In the genomic region with DNA sequence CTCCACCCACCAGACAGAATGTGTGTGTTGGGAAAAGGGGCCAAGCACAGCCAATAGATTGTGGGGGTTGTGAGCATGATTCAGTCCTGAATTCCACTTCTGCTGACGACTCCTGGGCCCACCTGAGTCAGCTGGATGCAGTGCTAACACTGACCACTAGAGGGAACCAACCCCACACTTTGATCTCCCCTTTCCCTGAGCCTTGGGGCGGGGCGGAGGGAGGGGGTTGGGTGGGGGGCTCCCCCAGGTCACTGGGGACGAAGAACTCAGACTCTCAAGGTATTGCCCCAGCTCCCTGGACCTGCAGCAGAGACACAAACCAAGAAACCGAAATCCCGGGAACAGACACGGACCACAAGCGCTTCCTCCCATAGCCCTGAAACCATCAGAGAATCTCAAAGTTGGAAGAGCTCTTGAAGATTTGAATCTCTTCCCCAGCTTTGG, we compare ENCODE assay signal across 6 cellular contexts. TPM values are rescaled to one million over a fixed set of nuclear protein-coding genes. Genes with fewer than 3 reads are reported as not detected.
DNase-seq lines count a peak whose midpoint lies in the region; ATAC-seq lines count a peak whose summit lies in the region.

No MANE protein-coding gene starts in this region.

- CTCF ChIA-PET in CD8-positive, alpha-beta memory T cell (lab: Charles Lee) = interaction anchor here (0.8 to 15.5 kb wide), 16 partner anchors 8 to 369 kb away, joined by 3 to 212 read pairs (median 6); a partner anchor contains a TSS
- CTCF ChIA-PET in activated naive CD4-positive, alpha-beta T cell treated with anti-CD3 and anti-CD28 coated beads for 36 hours (lab: Charles Lee) = interaction anchor here (0.9 to 4.2 kb wide), 25 partner anchors 7 to 370 kb away, joined by 3 to 29 read pairs (median 5); a partner anchor contains a TSS

- POLR2A ChIA-PET in CD8-positive, alpha-beta memory T cell (lab: Charles Lee) = interaction anchor here (0.6 kb wide), 2 partner anchors 118 to 187 kb away, joined by 3 to 10 read pairs; no protein-coding TSS in a partner anchor

- no peaks in the 10 kb centered on the region for H3K27me3 ChIP-seq in CD8-positive, alpha-beta memory T cell (ENCODE audit: insufficient read depth, low read length, poor library complexity, severe bottlenecking)
- no peaks in the 10 kb centered on the region for H3K27me3 ChIP-seq in aorta (ENCODE audit: control insufficient read depth in 1 of 2, insufficient read depth in 2 of 2, low read length in 1 of 2)

- no peaks in the 10 kb centered on the region for H3K36me3 Mint-ChIP-seq in CD8-positive, alpha-beta memory T cell
- no peaks in the 10 kb centered on the region for H3K36me3 Mint-ChIP-seq in activated naive CD4-positive, alpha-beta T cell treated with anti-CD3 and anti-CD28 coated beads for 36 hours (ENCODE audit: low read depth)

- ATAC-seq in aorta (ENCODE audit: low FRiP score) = peak; percentile 78
- no peak for ATAC-seq in GM21576 (IDR thresholded peaks at IDR 0.05; ENCODE audit: unreplicated experiment)

- H3K4me3 Mint-ChIP-seq in CD8-positive, alpha-beta memory T cell = no peak overlapping the region
- no peak overlapping the region for H3K4me3 Mint-ChIP-seq in activated naive CD4-positive, alpha-beta T cell treated with anti-CD3 and anti-CD28 coated beads for 36 hours

- peak; percentile 51 to 75 (median 58) for DNase-seq in CD8-positive, alpha-beta memory T cell
- peak; percentile 32 for DNase-seq in NCI-H460 (ENCODE audit: extremely low read depth, low read depth)
- peak; percentile 74 for DNase-seq in activated naive CD4-positive, alpha-beta T cell treated with anti-CD3 and anti-CD28 coated beads for 36 hours
- DNase-seq in medulla oblongata (ENCODE audit: extremely low spot score) = peak; percentile 28
- no peak for DNase-seq in aorta

- intact Hi-C loops in activated naive CD4-positive, alpha-beta T cell treated with anti-CD3 and anti-CD28 coated beads for 36 hours (cut with micrococcal nuclease) = loop anchor here (5.0 kb wide), 1 partner anchor 371 kb away; no protein-coding TSS in a partner anchor
- intact Hi-C loops in aorta (cut with DNase I) = loop anchor here in 1 of 2 donors (5.0 to 10.0 kb wide), 2 partner anchors 113 to 226 kb away; a partner anchor contains a TSS

- H3K4me1 ChIP-seq in CD8-positive, alpha-beta memory T cell (ENCODE audit: insufficient read depth, low read length) = no peaks in the 10 kb centered on the region
- H3K4me1 ChIP-seq in aorta (ENCODE audit: control insufficient read depth in 1 of 2, insufficient read depth in 2 of 2, low read length in 2 of 2) = no peaks in the 10 kb centered on the region

- no peaks in the 10 kb centered on the region for H3K36me3 ChIP-seq in CD8-positive, alpha-beta memory T cell (ENCODE audit: insufficient read depth, low read length)
- no peaks in the 10 kb centered on the region for H3K36me3 ChIP-seq in aorta (ENCODE audit: control insufficient read depth in 1 of 2, insufficient read depth in 2 of 2, low read length in 1 of 2)

- no peak overlapping the region for H3K27ac ChIP-seq in CD8-positive, alpha-beta memory T cell (ENCODE audit: low read depth, low read length)
- H3K27ac ChIP-seq in aorta (ENCODE audit: low read depth in 1 of 2, low read length in 2 of 2) = no peak overlapping the region

- H3K9me3 Mint-ChIP-seq in CD8-positive, alpha-beta memory T cell = no peaks in the 10 kb centered on the region
- no peaks in the 10 kb centered on the region for H3K9me3 Mint-ChIP-seq in activated naive CD4-positive, alpha-beta T cell treated with anti-CD3 and anti-CD28 coated beads for 36 hours

- WGBS in aorta, 2 donors = 42 to 47% methylated on average over 7 of the region's 8 CpGs

- peak overlapping the region in 1 of 8 donors; percentile 17 for H3K27ac Mint-ChIP-seq in CD8-positive, alpha-beta memory T cell
- no peak overlapping the region for H3K27ac Mint-ChIP-seq in activated naive CD4-positive, alpha-beta T cell treated with anti-CD3 and anti-CD28 coated beads for 36 hours

- no peaks in the 10 kb centered on the region for H3K9me3 ChIP-seq in CD8-positive, alpha-beta memory T cell (ENCODE audit: low read length)
- no peaks in the 10 kb centered on the region for H3K9me3 ChIP-seq in aorta (ENCODE audit: control insufficient read depth, low read length)

- no peak overlapping the region for H3K4me3 ChIP-seq in CD8-positive, alpha-beta memory T cell (ENCODE audit: low read length)
- H3K4me3 ChIP-seq in aorta (ENCODE audit: low read length in 2 of 2) = no peak overlapping the region

- peaks cover 0 to 1% of the 10 kb centered on the region in 2 donors for H3K27me3 Mint-ChIP-seq in CD8-positive, alpha-beta memory T cell
- no peaks in the 10 kb centered on the region for H3K27me3 Mint-ChIP-seq in activated naive CD4-positive, alpha-beta T cell treated with anti-CD3 and anti-CD28 coated beads for 36 hours (ENCODE audit: low read depth)

- H3K4me1 Mint-ChIP-seq in CD8-positive, alpha-beta memory T cell = peaks cover 0 to 2% (median 0%) of the 10 kb centered on the region in 3 donors
- H3K4me1 Mint-ChIP-seq in activated naive CD4-positive, alpha-beta T cell treated with anti-CD3 and anti-CD28 coated beads for 36 hours (ENCODE audit: low read depth) = no peaks in the 10 kb centered on the region

RNA-seq across cellular contexts. Expression of a gene that starts 0.6 kb away (rescaled TPM):
- total RNA-seq in CD8-positive, alpha-beta memory T cell = not detected
- polyA plus RNA-seq in CD8-positive, alpha-beta memory T cell = not detected
- total RNA-seq in NCI-H460 (2014; rRNA removed; shearing (Covaris generic)) = not detected in 2 replicates
- not detected in 2 replicates for polyA plus RNA-seq in NCI-H460 (2014; cell fraction: nucleus; rRNA removed)
- total RNA-seq in activated naive CD4-positive, alpha-beta T cell treated with anti-CD3 and anti-CD28 coated beads for 36 hours = not detected
- not detected for total RNA-seq in aorta
- not detected for polyA plus RNA-seq in aorta

RNA-seq across cellular contexts. Expression of a gene that starts 7.0 kb away (rescaled TPM):
- not detected for total RNA-seq in CD8-positive, alpha-beta memory T cell
- not detected for polyA plus RNA-seq in CD8-positive, alpha-beta memory T cell
- total RNA-seq in NCI-H460 (2014; rRNA removed; shearing (Covaris generic)) = not detected in 2 replicates
- not detected in 2 replicates for polyA plus RNA-seq in NCI-H460 (2014; cell fraction: nucleus; rRNA removed)
- total RNA-seq in activated naive CD4-positive, alpha-beta T cell treated with anti-CD3 and anti-CD28 coated beads for 36 hours = not detected
- total RNA-seq in aorta = not detected
- polyA plus RNA-seq in aorta = not detected

RNA-seq across cellular contexts. Expression of a gene that starts 15.3 kb away (rescaled TPM):
- not detected for total RNA-seq in CD8-positive, alpha-beta memory T cell
- polyA plus RNA-seq in CD8-positive, alpha-beta memory T cell = not detected
- not detected in 2 replicates for total RNA-seq in NCI-H460 (2014; rRNA removed; shearing (Covaris generic))
- polyA plus RNA-seq in NCI-H460 (2014; cell fraction: nucleus; rRNA removed) = not detected in 2 replicates
- total RNA-seq in activated naive CD4-positive, alpha-beta T cell treated with anti-CD3 and anti-CD28 coated beads for 36 hours = not detected
- not detected for total RNA-seq in aorta
- polyA plus RNA-seq in aorta = not detected

RNA-seq across cellular contexts. Expression of a gene that starts 20.5 kb away (rescaled TPM):
- 10 to 100 TPM; 18.1 to 22.2 TPM for total RNA-seq in CD8-positive, alpha-beta memory T cell
- polyA plus RNA-seq in CD8-positive, alpha-beta memory T cell = 36.9 TPM
- total RNA-seq in NCI-H460 (2014; rRNA removed; shearing (Covaris generic)) = not detected in 2 replicates
- not detected in 2 replicates for polyA plus RNA-seq in NCI-H460 (2014; cell fraction: nucleus; rRNA removed)
- total RNA-seq in activated naive CD4-positive, alpha-beta T cell treated with anti-CD3 and anti-CD28 coated beads for 36 hours = 10 to 100 TPM; 24.2 to 24.3 TPM
- total RNA-seq in aorta = 1 to 10 TPM; 5.1 to 7.1 TPM
- 1 to 10 TPM in 1 of 2 donors, under 1 TPM in 1; 0.50 to 6.7 TPM for polyA plus RNA-seq in aorta

RNA-seq across cellular contexts. Expression of a gene that starts 29.9 kb away (rescaled TPM):
- not detected for total RNA-seq in CD8-positive, alpha-beta memory T cell
- not detected for polyA plus RNA-seq in CD8-positive, alpha-beta memory T cell
- total RNA-seq in NCI-H460 (2014; rRNA removed; shearing (Covaris generic)) = not detected in 2 replicates
- not detected in 2 replicates for polyA plus RNA-seq in NCI-H460 (2014; cell fraction: nucleus; rRNA removed)
- not detected for total RNA-seq in activated naive CD4-positive, alpha-beta T cell treated with anti-CD3 and anti-CD28 coated beads for 36 hours
- not detected for total RNA-seq in aorta
- not detected for polyA plus RNA-seq in aorta

Comparison
In these comparisons a context has a peak if more than half of its experiments do, and no peak if none do; other contexts are left out.
1. DNase-seq: peak in CD8-positive, alpha-beta memory T cell (5 of 5), NCI-H460 (single experiment), activated naive CD4-positive, alpha-beta T cell treated with anti-CD3 and anti-CD28 coated beads for 36 hours (single experiment) and medulla oblongata (single experiment); none in aorta (0 of 2).